Comparison of ENCODE assay signal across 2 cellular contexts in the genomic region with DNA sequence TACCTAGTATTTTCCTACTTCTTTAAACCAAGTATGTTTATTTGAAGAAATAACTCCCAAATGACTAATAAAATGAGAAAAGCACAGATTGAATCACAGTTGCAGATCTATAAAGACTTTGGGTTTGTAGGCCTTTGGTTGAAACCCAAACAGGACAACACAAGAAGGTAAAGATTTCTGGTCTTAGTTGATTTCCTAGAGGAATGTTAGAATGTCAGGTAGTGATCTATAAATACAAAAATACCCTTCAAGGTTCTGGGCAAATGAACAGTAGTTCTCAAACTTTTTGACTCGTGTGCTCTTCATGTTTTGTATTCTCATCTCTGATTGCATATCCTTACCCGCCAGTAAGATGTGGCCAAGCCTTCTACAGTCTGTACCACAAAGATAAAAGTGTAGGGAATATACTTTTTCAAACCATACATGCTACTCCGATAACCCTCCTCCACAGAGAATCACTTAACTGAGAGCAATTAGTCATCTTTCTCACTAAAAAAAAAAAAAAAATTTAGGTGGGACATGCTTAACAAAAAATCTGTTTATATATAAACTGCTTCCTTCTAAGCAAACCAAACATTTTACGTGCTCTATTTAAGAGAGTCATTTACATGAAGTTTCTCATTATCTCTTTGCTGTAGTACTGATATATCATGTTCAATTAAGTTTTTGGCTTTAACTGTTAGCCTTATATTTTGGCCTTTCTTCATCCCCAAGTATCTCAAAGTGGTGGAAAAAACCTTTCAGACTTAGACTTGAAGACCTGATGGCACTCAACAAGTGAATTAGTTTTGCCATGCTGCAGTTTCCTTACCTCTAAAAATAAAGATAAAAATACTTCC.
TF ChIP-seq lines count a peak whose summit lies in the region.

No MANE protein-coding gene starts in this region.

TF ChIP-seq in HEK293, 187 proteins besides CTCF, POLR2A, EP300 and RAD21:
- TF ChIP-seq SCRT2 (tag by site-specific recombination; IDR thresholded peaks at IDR 0.05), result peak; percentile 55; the same call in 1 of the 2 replicates
- no peak for TF ChIP-seq ZNF148 (tag by site-specific recombination; IDR thresholded peaks at IDR 0.05; ENCODE audit: borderline replicate concordance)
- no peak for TF ChIP-seq ZNF37A (tag by site-specific recombination; IDR thresholded peaks at IDR 0.05)
- no peak for TF ChIP-seq ZNF639 (tag by site-specific recombination; IDR thresholded peaks at IDR 0.05)
TF ChIP-seq in HEK293: peak in this region for 1.

TF ChIP-seq in GM23338, 12 proteins besides CTCF, POLR2A, EP300 and RAD21:
- TF ChIP-seq STAT1 (IDR thresholded peaks at IDR 0.05; ENCODE audit: unreplicated experiment) (no peak), ZNF331 (CRISPR knock-in tag; IDR thresholded peaks at IDR 0.05; ENCODE audit: low read depth) (no peak), POLR2AphosphoS5 (IDR thresholded peaks at IDR 0.05; ENCODE audit: low read depth) (no peak), ETS1 (IDR thresholded peaks at IDR 0.05) (no peak), NANOG (IDR thresholded peaks at IDR 0.05; ENCODE audit: borderline replicate concordance) (no peak), CREB1 (CRISPR knock-in tag; IDR thresholded peaks at IDR 0.05; ENCODE audit: low read depth) (no peak), EZH2phosphoT487 (IDR thresholded peaks at IDR 0.05; ENCODE audit: unreplicated experiment) (no peak), ZNF114 (CRISPR knock-in tag; IDR thresholded peaks at IDR 0.05) (no peak), EZH2 (IDR thresholded peaks at IDR 0.05; ENCODE audit: low read depth, unreplicated experiment) (no peak), JUNB (IDR thresholded peaks at IDR 0.05; ENCODE audit: unreplicated experiment) (no peak)
- TF ChIP-seq, protein P1, sequence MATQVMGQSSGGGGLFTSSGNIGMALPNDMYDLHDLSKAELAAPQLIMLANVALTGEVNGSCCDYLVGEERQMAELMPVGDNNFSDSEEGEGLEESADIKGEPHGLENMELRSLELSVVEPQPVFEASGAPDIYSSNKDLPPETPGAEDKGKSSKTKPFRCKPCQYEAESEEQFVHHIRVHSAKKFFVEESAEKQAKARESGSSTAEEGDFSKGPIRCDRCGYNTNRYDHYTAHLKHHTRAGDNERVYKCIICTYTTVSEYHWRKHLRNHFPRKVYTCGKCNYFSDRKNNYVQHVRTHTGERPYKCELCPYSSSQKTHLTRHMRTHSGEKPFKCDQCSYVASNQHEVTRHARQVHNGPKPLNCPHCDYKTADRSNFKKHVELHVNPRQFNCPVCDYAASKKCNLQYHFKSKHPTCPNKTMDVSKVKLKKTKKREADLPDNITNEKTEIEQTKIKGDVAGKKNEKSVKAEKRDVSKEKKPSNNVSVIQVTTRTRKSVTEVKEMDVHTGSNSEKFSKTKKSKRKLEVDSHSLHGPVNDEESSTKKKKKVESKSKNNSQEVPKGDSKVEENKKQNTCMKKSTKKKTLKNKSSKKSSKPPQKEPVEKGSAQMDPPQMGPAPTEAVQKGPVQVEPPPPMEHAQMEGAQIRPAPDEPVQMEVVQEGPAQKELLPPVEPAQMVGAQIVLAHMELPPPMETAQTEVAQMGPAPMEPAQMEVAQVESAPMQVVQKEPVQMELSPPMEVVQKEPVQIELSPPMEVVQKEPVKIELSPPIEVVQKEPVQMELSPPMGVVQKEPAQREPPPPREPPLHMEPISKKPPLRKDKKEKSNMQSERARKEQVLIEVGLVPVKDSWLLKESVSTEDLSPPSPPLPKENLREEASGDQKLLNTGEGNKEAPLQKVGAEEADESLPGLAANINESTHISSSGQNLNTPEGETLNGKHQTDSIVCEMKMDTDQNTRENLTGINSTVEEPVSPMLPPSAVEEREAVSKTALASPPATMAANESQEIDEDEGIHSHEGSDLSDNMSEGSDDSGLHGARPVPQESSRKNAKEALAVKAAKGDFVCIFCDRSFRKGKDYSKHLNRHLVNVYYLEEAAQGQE (IDR thresholded peaks at IDR 0.05; ENCODE audit: unreplicated experiment), result no peak
- TF ChIP-seq, protein P2, sequence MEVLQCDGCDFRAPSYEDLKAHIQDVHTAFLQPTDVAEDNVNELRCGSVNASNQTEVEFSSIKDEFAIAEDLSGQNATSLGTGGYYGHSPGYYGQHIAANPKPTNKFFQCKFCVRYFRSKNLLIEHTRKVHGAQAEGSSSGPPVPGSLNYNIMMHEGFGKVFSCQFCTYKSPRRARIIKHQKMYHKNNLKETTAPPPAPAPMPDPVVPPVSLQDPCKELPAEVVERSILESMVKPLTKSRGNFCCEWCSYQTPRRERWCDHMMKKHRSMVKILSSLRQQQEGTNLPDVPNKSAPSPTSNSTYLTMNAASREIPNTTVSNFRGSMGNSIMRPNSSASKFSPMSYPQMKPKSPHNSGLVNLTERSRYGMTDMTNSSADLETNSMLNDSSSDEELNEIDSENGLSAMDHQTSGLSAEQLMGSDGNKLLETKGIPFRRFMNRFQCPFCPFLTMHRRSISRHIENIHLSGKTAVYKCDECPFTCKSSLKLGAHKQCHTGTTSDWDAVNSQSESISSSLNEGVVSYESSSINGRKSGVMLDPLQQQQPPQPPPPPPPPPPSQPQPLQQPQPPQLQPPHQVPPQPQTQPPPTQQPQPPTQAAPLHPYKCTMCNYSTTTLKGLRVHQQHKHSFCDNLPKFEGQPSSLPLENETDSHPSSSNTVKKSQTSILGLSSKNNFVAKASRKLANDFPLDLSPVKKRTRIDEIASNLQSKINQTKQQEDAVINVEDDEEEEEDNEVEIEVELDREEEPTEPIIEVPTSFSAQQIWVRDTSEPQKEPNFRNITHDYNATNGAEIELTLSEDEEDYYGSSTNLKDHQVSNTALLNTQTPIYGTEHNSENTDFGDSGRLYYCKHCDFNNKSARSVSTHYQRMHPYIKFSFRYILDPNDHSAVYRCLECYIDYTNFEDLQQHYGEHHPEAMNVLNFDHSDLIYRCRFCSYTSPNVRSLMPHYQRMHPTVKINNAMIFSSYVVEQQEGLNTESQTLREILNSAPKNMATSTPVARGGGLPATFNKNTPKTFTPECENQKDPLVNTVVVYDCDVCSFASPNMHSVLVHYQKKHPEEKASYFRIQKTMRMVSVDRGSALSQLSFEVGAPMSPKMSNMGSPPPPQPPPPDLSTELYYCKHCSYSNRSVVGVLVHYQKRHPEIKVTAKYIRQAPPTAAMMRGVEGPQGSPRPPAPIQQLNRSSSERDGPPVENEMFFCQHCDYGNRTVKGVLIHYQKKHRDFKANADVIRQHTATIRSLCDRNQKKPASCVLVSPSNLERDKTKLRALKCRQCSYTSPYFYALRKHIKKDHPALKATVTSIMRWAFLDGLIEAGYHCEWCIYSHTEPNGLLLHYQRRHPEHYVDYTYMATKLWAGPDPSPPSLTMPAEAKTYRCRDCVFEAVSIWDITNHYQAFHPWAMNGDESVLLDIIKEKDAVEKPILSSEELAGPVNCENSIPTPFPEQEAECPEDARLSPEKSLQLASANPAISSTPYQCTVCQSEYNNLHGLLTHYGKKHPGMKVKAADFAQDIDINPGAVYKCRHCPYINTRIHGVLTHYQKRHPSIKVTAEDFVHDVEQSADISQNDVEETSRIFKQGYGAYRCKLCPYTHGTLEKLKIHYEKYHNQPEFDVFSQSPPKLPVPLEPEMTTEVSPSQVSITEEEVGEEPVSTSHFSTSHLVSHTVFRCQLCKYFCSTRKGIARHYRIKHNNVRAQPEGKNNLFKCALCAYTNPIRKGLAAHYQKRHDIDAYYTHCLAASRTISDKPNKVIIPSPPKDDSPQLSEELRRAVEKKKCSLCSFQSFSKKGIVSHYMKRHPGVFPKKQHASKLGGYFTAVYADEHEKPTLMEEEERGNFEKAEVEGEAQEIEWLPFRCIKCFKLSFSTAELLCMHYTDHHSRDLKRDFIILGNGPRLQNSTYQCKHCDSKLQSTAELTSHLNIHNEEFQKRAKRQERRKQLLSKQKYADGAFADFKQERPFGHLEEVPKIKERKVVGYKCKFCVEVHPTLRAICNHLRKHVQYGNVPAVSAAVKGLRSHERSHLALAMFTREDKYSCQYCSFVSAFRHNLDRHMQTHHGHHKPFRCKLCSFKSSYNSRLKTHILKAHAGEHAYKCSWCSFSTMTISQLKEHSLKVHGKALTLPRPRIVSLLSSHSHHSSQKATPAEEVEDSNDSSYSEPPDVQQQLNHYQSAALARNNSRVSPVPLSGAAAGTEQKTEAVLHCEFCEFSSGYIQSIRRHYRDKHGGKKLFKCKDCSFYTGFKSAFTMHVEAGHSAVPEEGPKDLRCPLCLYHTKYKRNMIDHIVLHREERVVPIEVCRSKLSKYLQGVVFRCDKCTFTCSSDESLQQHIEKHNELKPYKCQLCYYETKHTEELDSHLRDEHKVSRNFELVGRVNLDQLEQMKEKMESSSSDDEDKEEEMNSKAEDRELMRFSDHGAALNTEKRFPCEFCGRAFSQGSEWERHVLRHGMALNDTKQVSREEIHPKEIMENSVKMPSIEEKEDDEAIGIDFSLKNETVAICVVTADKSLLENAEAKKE (CRISPR knock-in tag; IDR thresholded peaks at IDR 0.05), result no peak
